Comparison of ENCODE assay signal across 19 cellular contexts in the genomic region with DNA sequence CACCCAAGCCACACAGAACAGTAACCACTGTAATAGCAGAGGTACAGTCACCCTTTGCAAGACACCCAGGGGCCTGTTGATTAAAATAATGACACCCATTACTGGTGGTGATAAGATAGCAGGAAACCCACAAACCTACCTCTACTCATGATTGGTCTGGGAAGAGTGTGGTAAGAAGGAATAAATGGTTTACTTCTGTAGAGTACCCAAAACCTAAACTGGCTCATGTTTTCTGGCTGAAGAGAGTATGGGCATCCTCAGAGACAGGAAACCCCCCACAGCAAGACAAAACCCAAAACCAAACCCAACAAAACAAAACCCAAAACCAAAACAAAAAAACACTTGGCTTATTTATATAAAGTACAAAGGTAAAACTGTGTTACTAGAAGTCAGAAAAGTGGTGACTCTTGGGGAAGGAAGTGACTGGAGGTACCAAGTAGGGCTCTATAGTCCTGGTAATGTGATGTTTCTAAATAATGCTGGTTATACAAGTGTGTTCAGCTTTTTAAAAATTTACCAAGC. TPM values are rescaled to one million over a fixed set of nuclear protein-coding genes. Genes with fewer than 3 reads are reported as not detected.
A peak's percentile ranks its signal among the peaks of the same experiment; 100 is the strongest.
DNase-seq lines count a peak whose midpoint lies in the region; ATAC-seq and TF ChIP-seq lines count a peak whose summit lies in the region.
"Had no signal": no experiment of that assay in that cellular context is flagged by ENCODE, and none has a peak within 500 bp of the region (broad histone marks: within the 10 kb centered on the region; RNA-seq: fewer than 3 reads in every experiment).

No MANE protein-coding gene starts in this region.

- no peak overlapping the region for H3T11ph ChIP-seq in H9 (ENCODE audit: low read length)

- no peak overlapping the region for H4K5ac ChIP-seq in H9 (ENCODE audit: insufficient read length, low read depth, low read length)

- no peaks in the 10 kb centered on the region for H3K23me2 ChIP-seq in H9 (ENCODE audit: insufficient read length, low read depth, low read length, poor library complexity, severe bottlenecking)

- no peak overlapping the region for H3K9ac ChIP-seq in H9 (ENCODE audit: extremely low read depth, insufficient read length, low read length)
- H3K9ac ChIP-seq: parathyroid adenoma had no signal

- H3K79me2 ChIP-seq in H9 (ENCODE audit: insufficient read depth, low read length), result no peaks in the 10 kb centered on the region
- H3K79me2 ChIP-seq: parathyroid adenoma had no signal

- H2BK120ac ChIP-seq in H9 (ENCODE audit: low read depth, low read length, poor library complexity, severe bottlenecking), result no peak overlapping the region

- H3K4me3 Mint-ChIP-seq in T-helper 17 cell, result peak overlapping the region; percentile 45
- peak overlapping the region; percentile 71 to 72 for H3K4me3 Mint-ChIP-seq in effector memory CD8-positive, alpha-beta T cell
- H3K4me3 Mint-ChIP-seq in stimulated activated naive CD8-positive, alpha-beta T cell treated with anti-CD3 and anti-CD28 coated beads, Interleukin-15, Interleukin-2, amounts not matched to agents 100 ng/mL and 50 ng/mL, for 24 hours, result no peak overlapping the region
- H3K4me3 Mint-ChIP-seq in H9, result no peak overlapping the region
- H3K4me3 Mint-ChIP-seq: IgD-negative memory B cell had no signal

- no peak overlapping the region for H4K91ac ChIP-seq in H9 (ENCODE audit: insufficient read length, low read depth, low read length)

- no peak overlapping the region for H4K8ac ChIP-seq in H9 (replicated peaks; ENCODE audit: insufficient read length, low read depth, low read length)

- no peaks in the 10 kb centered on the region for H4K20me1 ChIP-seq in H9 (ENCODE audit: control insufficient read depth, insufficient read depth, insufficient read length)

- H3K27ac ChIP-seq in H9 (ENCODE audit: insufficient read length, low read depth, low read length), result no peak overlapping the region
- H3K27ac ChIP-seq: dorsolateral prefrontal cortex, HL-60, left ventricle myocardium inferior, parathyroid adenoma, testis had no signal

- H2AFZ ChIP-seq in H9 (ENCODE audit: low read length), result no peak overlapping the region
- H2AFZ ChIP-seq: parathyroid adenoma had no signal

- H3K4me1 Mint-ChIP-seq in T-helper 17 cell (peaks cover 15% of the 10 kb centered on the region), H9 (peaks cover 3% of the 10 kb centered on the region in 2 experiments; a peak in 2 of 4 replicates)
- H3K4me1 Mint-ChIP-seq in effector memory CD8-positive, alpha-beta T cell (ENCODE audit: low read depth in 2 of 2), result peaks cover 24 to 26% of the 10 kb centered on the region in 2 donors
- peaks cover 10% of the 10 kb centered on the region for H3K4me1 Mint-ChIP-seq in stimulated activated naive CD8-positive, alpha-beta T cell treated with anti-CD3 and anti-CD28 coated beads, Interleukin-15, Interleukin-2, amounts not matched to agents 100 ng/mL and 50 ng/mL, for 24 hours (ENCODE audit: low read depth)

- DNase-seq in activated naive CD4-positive, alpha-beta T cell treated with anti-CD3 and anti-CD28 coated beads, Interleukin-2, amount 50 U/mL, for 72 hours (ENCODE audit: low spot score in 2 of 2), result no peak
- no peak for DNase-seq in activated naive CD4-positive, alpha-beta T cell treated with anti-CD3 and anti-CD28 coated beads, Interleukin-2, amount 50 U/mL, for 16 hours
- DNase-seq in T-helper 17 cell, result no peak
- peak; percentile 51 to 56 (median 56) for DNase-seq in effector memory CD8-positive, alpha-beta T cell
- no peak for DNase-seq in H9
- DNase-seq in medulla oblongata (ENCODE audit: extremely low spot score), result no peak
- DNase-seq: activated effector memory CD4-positive, alpha-beta T cell treated with Interleukin-2 at 50 U/mL for 16 hours; dorsolateral prefrontal cortex; left ventricle myocardium inferior; NCI-H2081 treated with DMSO at 0.1 percent for 48 hours; NCI-H524 treated with DMSO at 0.1 percent for 48 hours; SIG-M5; stimulated activated CD4-positive, alpha-beta T cell treated with anti-CD3 and anti-CD28 coated beads, Interleukin-4, amount 100 ng/mL, for 1 hour; testis had no signal

- no peaks in the 10 kb centered on the region for H3K36me3 Mint-ChIP-seq in activated naive CD4-positive, alpha-beta T cell treated with anti-CD3 and anti-CD28 coated beads, Interleukin-2, amount 50 U/mL, for 72 hours
- H3K36me3 Mint-ChIP-seq in T-helper 17 cell (ENCODE audit: low read depth) (no peaks in the 10 kb centered on the region), H9 (ENCODE audit: insufficient read depth in 1 of 3, low read depth in 3 of 3) (peaks cover 2 to 15% (median 7%) of the 10 kb centered on the region in 3 experiments; a peak in 6 of 7 replicates)
- peaks cover 14% of the 10 kb centered on the region for H3K36me3 Mint-ChIP-seq in effector memory CD8-positive, alpha-beta T cell (ENCODE audit: insufficient read depth)
- peaks cover 10% of the 10 kb centered on the region for H3K36me3 Mint-ChIP-seq in stimulated activated naive CD8-positive, alpha-beta T cell treated with anti-CD3 and anti-CD28 coated beads, Interleukin-15, Interleukin-2, amounts not matched to agents 100 ng/mL and 50 ng/mL, for 24 hours (ENCODE audit: low read depth)

- no peak overlapping the region for H3K23ac ChIP-seq in H9 (ENCODE audit: insufficient read length, low read depth, low read length)

- H3K9me3 Mint-ChIP-seq in activated naive CD4-positive, alpha-beta T cell treated with anti-CD3 and anti-CD28 coated beads, Interleukin-2, amount 50 U/mL, for 72 hours, result no peaks in the 10 kb centered on the region
- no peaks in the 10 kb centered on the region for H3K9me3 Mint-ChIP-seq in effector memory CD8-positive, alpha-beta T cell
- no peaks in the 10 kb centered on the region for H3K9me3 Mint-ChIP-seq in stimulated activated naive CD8-positive, alpha-beta T cell treated with anti-CD3 and anti-CD28 coated beads, Interleukin-15, Interleukin-2, amounts not matched to agents 100 ng/mL and 50 ng/mL, for 24 hours
- H3K9me3 Mint-ChIP-seq in H9, result no peaks in the 10 kb centered on the region
- H3K9me3 Mint-ChIP-seq: IgD-negative memory B cell had no signal

- no peak overlapping the region for H3K56ac ChIP-seq in H9 (ENCODE audit: insufficient read length, low read depth, low read length)

- H3K4me2 ChIP-seq in H9 (ENCODE audit: insufficient read depth, insufficient read length, low read length), result no peak overlapping the region

- H3K27ac Mint-ChIP-seq in activated naive CD4-positive, alpha-beta T cell treated with anti-CD3 and anti-CD28 coated beads, Interleukin-2, amount 50 U/mL, for 72 hours, result peak overlapping the region; percentile 22 to 46
- peak overlapping the region; percentile 87 for H3K27ac Mint-ChIP-seq in T-helper 17 cell
- H3K27ac Mint-ChIP-seq in effector memory CD8-positive, alpha-beta T cell, result peak overlapping the region; percentile 80 to 89
- peak overlapping the region; percentile 67 for H3K27ac Mint-ChIP-seq in stimulated activated naive CD8-positive, alpha-beta T cell treated with anti-CD3 and anti-CD28 coated beads, Interleukin-15, Interleukin-2, amounts not matched to agents 100 ng/mL and 50 ng/mL, for 24 hours
- H3K27ac Mint-ChIP-seq in H9, result no peak overlapping the region

- H3K18ac ChIP-seq in H9 (ENCODE audit: insufficient read length, low read depth, low read length), result no peak overlapping the region

- no peaks in the 10 kb centered on the region for H3K4me1 ChIP-seq in H9 (ENCODE audit: insufficient read depth, low read length)
- H3K4me1 ChIP-seq: left ventricle myocardium inferior, parathyroid adenoma, testis had no signal

- no peak overlapping the region for H2BK12ac ChIP-seq in H9 (ENCODE audit: insufficient read length, low read depth, low read length)

- H3K4ac ChIP-seq in H9 (ENCODE audit: low read depth, low read length), result no peak overlapping the region

- peak; percentile 85 to 86 for ATAC-seq in activated naive CD4-positive, alpha-beta T cell treated with anti-CD3 and anti-CD28 coated beads, Interleukin-2, amount 50 U/mL, for 72 hours
- peak; percentile 96 for ATAC-seq in T-helper 17 cell
- ATAC-seq in effector memory CD8-positive, alpha-beta T cell (replicated peaks), result peak; percentile 91
- no peak for ATAC-seq in HG02970 (IDR thresholded peaks at IDR 0.05; ENCODE audit: low FRiP score, unreplicated experiment)

- H3K27me3 Mint-ChIP-seq in T-helper 17 cell (no peaks in the 10 kb centered on the region), H9 (ENCODE audit: low read depth) (no peaks in the 10 kb centered on the region)
- H3K27me3 Mint-ChIP-seq in effector memory CD8-positive, alpha-beta T cell, result no peaks in the 10 kb centered on the region
- H3K27me3 Mint-ChIP-seq in stimulated activated naive CD8-positive, alpha-beta T cell treated with anti-CD3 and anti-CD28 coated beads, Interleukin-15, Interleukin-2, amounts not matched to agents 100 ng/mL and 50 ng/mL, for 24 hours, result no peaks in the 10 kb centered on the region
- H3K27me3 Mint-ChIP-seq: IgD-negative memory B cell had no signal

- H2AK5ac ChIP-seq in H9 (ENCODE audit: insufficient read length, low read length), result no peak overlapping the region

- TF ChIP-seq CTCF in H9 (conservative IDR thresholded peaks at IDR 0.05), result no peak

- H3K14ac ChIP-seq in H9 (ENCODE audit: insufficient read depth, low read length), result no peak overlapping the region

- no peaks in the 10 kb centered on the region for H3K27me3 ChIP-seq in H9 (ENCODE audit: insufficient read depth, low read length)
- H3K27me3 ChIP-seq: dorsolateral prefrontal cortex, testis had no signal

- no peaks in the 10 kb centered on the region for H3K9me3 ChIP-seq in T-helper 17 cell (ENCODE audit: control insufficient read depth, low read length, poor library complexity, severe bottlenecking)
- no peaks in the 10 kb centered on the region for H3K9me3 ChIP-seq in H9 (ENCODE audit: control insufficient read depth, low read depth, low read length)
- H3K9me3 ChIP-seq: left ventricle myocardium inferior, testis had no signal

- H2BK15ac ChIP-seq in H9 (ENCODE audit: low read depth, low read length), result no peak overlapping the region

- H3K79me1 ChIP-seq in H9 (ENCODE audit: insufficient read depth, low read depth, low read length, poor library complexity, severe bottlenecking), result no peaks in the 10 kb centered on the region

- no peak overlapping the region for H2BK5ac ChIP-seq in H9 (ENCODE audit: insufficient read length, low read length)

- H2BK20ac ChIP-seq in H9 (ENCODE audit: low read depth, low read length, poor library complexity, severe bottlenecking), result no peak overlapping the region

RNA-seq across cellular contexts. Expression of a gene that starts 15.5 kb away (rescaled TPM):
- total RNA-seq in activated naive CD4-positive, alpha-beta T cell treated with anti-CD3 and anti-CD28 coated beads, Interleukin-2, amount 50 U/mL, for 72 hours, result 10 to 100 TPM; 20.7 to 26.6 TPM
- total RNA-seq in T-helper 17 cell (10 to 100 TPM; 32.7 to 42.9 TPM), H9 (2021) (25.9 and 27.6 TPM in 2 replicates)

Comparison
In these comparisons a context has a peak if more than half of its experiments do, and no peak if none do; other contexts are left out.
1. DNase-seq: peak in effector memory CD8-positive, alpha-beta T cell (3 of 3); none in activated naive CD4-positive, alpha-beta T cell treated with anti-CD3 and anti-CD28 coated beads, Interleukin-2, amount 50 U/mL, for 72 hours (0 of 2), activated naive CD4-positive, alpha-beta T cell treated with anti-CD3 and anti-CD28 coated beads, Interleukin-2, amount 50 U/mL, for 16 hours (single experiment), T-helper 17 cell (0 of 3), H9 (single experiment) and medulla oblongata (single experiment).
2. H3K27ac Mint-ChIP-seq: peak in activated naive CD4-positive, alpha-beta T cell treated with anti-CD3 and anti-CD28 coated beads, Interleukin-2, amount 50 U/mL, for 72 hours (2 of 2), T-helper 17 cell (single experiment), effector memory CD8-positive, alpha-beta T cell (2 of 2) and stimulated activated naive CD8-positive, alpha-beta T cell treated with anti-CD3 and anti-CD28 coated beads, Interleukin-15, Interleukin-2, amounts not matched to agents 100 ng/mL and 50 ng/mL, for 24 hours (single experiment); none in H9 (0 of 3).
3. H3K4me3 Mint-ChIP-seq: peak in T-helper 17 cell (single experiment) and effector memory CD8-positive, alpha-beta T cell (2 of 2); none in stimulated activated naive CD8-positive, alpha-beta T cell treated with anti-CD3 and anti-CD28 coated beads, Interleukin-15, Interleukin-2, amounts not matched to agents 100 ng/mL and 50 ng/mL, for 24 hours (single experiment) and H9 (0 of 2).